3 cellular contexts compared by ENCODE assay signal in the genomic region with DNA sequence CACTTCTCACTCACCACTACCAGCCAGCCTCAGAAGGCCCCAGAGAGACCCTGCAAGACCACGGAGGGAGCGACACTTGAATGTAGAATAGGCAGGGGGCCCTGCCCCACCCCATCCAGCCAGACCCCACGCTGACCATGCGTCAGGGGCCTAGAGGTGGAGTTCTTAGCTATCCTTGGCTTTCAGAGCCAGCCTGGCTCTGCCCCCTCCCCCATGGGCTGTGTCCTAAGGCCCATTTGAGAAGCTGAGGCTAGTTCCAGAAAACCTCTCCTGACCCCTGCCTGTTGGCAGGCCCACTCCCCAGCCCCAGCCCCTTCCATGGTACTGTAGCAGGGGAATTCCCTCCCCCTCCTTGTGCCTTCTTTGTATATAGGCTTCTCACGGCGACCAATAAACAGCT.
TF ChIP-seq lines count a peak whose summit lies in the region.

No MANE protein-coding gene starts in this region.

TF ChIP-seq in SK-N-SH, 30 proteins besides CTCF, POLR2A, EP300 and RAD21:
- no peak for TF ChIP-seq FOXM1 (IDR thresholded peaks at IDR 0.05; ENCODE audit: low read depth)
- TF ChIP-seq FOSL2 (IDR thresholded peaks at IDR 0.05; ENCODE audit: borderline replicate concordance, low read depth) = no peak
- TF ChIP-seq GATA2 (CRISPR knock-in tag; IDR thresholded peaks at IDR 0.05) = no peak
- no peak for TF ChIP-seq NFIC (IDR thresholded peaks at IDR 0.05; ENCODE audit: borderline replicate concordance)
- no peak for TF ChIP-seq SMC3 (IDR thresholded peaks at IDR 0.05; ENCODE audit: low read depth, low read length)
- TF ChIP-seq TEAD4 (IDR thresholded peaks at IDR 0.05; ENCODE audit: borderline replicate concordance, insufficient read depth) = no peak
- TF ChIP-seq RFX5 (IDR thresholded peaks at IDR 0.05; ENCODE audit: low read length) = no peak
- no peak for TF ChIP-seq NRF1 (IDR thresholded peaks at IDR 0.05; ENCODE audit: low read depth, low read length)
- TF ChIP-seq POLR2AphosphoS5 (IDR thresholded peaks at IDR 0.05; ENCODE audit: low read depth, low read length) = peak; percentile 18; the same call in 1 of the 2 replicates

TF ChIP-seq in SK-N-SH treated with all-trans-retinoic acid at 6 μM for 48 hours, 23 proteins besides CTCF, POLR2A, EP300 and RAD21:
- TF ChIP-seq PPARA (CRISPR knock-in tag; IDR thresholded peaks at IDR 0.05; ENCODE audit: borderline replicate concordance) = no peak
- TF ChIP-seq ESRRG (CRISPR knock-in tag; IDR thresholded peaks at IDR 0.05) = no peak
- TF ChIP-seq, protein P1, sequence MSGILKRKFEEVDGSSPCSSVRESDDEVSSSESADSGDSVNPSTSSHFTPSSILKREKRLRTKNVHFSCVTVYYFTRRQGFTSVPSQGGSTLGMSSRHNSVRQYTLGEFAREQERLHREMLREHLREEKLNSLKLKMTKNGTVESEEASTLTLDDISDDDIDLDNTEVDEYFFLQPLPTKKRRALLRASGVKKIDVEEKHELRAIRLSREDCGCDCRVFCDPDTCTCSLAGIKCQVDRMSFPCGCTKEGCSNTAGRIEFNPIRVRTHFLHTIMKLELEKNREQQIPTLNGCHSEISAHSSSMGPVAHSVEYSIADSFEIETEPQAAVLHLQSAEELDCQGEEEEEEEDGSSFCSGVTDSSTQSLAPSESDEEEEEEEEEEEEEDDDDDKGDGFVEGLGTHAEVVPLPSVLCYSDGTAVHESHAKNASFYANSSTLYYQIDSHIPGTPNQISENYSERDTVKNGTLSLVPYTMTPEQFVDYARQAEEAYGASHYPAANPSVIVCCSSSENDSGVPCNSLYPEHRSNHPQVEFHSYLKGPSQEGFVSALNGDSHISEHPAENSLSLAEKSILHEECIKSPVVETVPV (CRISPR knock-in tag; IDR thresholded peaks at IDR 0.05) = no peak
- no peak for TF ChIP-seq ZNF565 (CRISPR knock-in tag; conservative IDR thresholded peaks at IDR 0.05; ENCODE audit: low read depth)
- no peak for TF ChIP-seq ZNF8 (CRISPR knock-in tag; IDR thresholded peaks at IDR 0.05)
- TF ChIP-seq OSR1 (CRISPR knock-in tag; IDR thresholded peaks at IDR 0.05) = no peak
- no peak for TF ChIP-seq RARB (CRISPR knock-in tag; IDR thresholded peaks at IDR 0.05)
- no peak for TF ChIP-seq ARNTL (CRISPR knock-in tag; IDR thresholded peaks at IDR 0.05; ENCODE audit: borderline replicate concordance, low read depth)
- TF ChIP-seq, protein P2, sequence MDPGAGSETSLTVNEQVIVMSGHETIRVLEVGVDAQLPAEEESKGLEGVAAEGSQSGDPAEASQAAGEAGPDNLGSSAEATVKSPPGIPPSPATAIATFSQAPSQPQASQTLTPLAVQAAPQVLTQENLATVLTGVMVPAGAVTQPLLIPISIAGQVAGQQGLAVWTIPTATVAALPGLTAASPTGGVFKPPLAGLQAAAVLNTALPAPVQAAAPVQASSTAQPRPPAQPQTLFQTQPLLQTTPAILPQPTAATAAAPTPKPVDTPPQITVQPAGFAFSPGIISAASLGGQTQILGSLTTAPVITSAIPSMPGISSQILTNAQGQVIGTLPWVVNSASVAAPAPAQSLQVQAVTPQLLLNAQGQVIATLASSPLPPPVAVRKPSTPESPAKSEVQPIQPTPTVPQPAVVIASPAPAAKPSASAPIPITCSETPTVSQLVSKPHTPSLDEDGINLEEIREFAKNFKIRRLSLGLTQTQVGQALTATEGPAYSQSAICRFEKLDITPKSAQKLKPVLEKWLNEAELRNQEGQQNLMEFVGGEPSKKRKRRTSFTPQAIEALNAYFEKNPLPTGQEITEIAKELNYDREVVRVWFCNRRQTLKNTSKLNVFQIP (CRISPR knock-in tag; IDR thresholded peaks at IDR 0.05; ENCODE audit: borderline replicate concordance, low read depth) = no peak
- no peak for TF ChIP-seq ZFP3 (CRISPR knock-in tag; IDR thresholded peaks at IDR 0.05)
- TF ChIP-seq, protein P3, sequence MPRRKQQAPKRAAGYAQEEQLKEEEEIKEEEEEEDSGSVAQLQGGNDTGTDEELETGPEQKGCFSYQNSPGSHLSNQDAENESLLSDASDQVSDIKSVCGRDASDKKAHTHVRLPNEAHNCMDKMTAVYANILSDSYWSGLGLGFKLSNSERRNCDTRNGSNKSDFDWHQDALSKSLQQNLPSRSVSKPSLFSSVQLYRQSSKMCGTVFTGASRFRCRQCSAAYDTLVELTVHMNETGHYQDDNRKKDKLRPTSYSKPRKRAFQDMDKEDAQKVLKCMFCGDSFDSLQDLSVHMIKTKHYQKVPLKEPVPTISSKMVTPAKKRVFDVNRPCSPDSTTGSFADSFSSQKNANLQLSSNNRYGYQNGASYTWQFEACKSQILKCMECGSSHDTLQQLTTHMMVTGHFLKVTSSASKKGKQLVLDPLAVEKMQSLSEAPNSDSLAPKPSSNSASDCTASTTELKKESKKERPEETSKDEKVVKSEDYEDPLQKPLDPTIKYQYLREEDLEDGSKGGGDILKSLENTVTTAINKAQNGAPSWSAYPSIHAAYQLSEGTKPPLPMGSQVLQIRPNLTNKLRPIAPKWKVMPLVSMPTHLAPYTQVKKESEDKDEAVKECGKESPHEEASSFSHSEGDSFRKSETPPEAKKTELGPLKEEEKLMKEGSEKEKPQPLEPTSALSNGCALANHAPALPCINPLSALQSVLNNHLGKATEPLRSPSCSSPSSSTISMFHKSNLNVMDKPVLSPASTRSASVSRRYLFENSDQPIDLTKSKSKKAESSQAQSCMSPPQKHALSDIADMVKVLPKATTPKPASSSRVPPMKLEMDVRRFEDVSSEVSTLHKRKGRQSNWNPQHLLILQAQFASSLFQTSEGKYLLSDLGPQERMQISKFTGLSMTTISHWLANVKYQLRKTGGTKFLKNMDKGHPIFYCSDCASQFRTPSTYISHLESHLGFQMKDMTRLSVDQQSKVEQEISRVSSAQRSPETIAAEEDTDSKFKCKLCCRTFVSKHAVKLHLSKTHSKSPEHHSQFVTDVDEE (CRISPR knock-in tag; IDR thresholded peaks at IDR 0.05) = no peak
- TF ChIP-seq ZFP30 (CRISPR knock-in tag; IDR thresholded peaks at IDR 0.05) = no peak
- no peak for TF ChIP-seq ISL1 (CRISPR knock-in tag; IDR thresholded peaks at IDR 0.05)
- TF ChIP-seq BACH2 (CRISPR knock-in tag; IDR thresholded peaks at IDR 0.05; ENCODE audit: borderline replicate concordance) = no peak

TF ChIP-seq in endothelial cell of umbilical vein, 7 proteins besides CTCF, POLR2A, EP300 and RAD21:
- TF ChIP-seq EZH2 (IDR thresholded peaks at IDR 0.05; ENCODE audit: borderline replicate concordance, low read depth, low read length, severe bottlenecking) (no peak), MYC (IDR thresholded peaks at IDR 0.05; ENCODE audit: low read depth, low read length) (no peak), JUN (IDR thresholded peaks at IDR 0.05; ENCODE audit: borderline replicate concordance, insufficient read depth, insufficient read length, low read depth) (no peak), GATA2 (IDR thresholded peaks at IDR 0.05; ENCODE audit: insufficient read depth, insufficient read length, low read depth, low read length) (no peak), POLR2AphosphoS5 (IDR thresholded peaks at IDR 0.05; ENCODE audit: insufficient read depth, low read depth, low read length) (no peak), FOS (IDR thresholded peaks at IDR 0.05; ENCODE audit: borderline replicate concordance, insufficient read depth, low read length) (no peak)
- TF ChIP-seq, protein P4, sequence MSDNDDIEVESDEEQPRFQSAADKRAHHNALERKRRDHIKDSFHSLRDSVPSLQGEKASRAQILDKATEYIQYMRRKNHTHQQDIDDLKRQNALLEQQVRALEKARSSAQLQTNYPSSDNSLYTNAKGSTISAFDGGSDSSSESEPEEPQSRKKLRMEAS (IDR thresholded peaks at IDR 0.05; ENCODE audit: insufficient read depth, insufficient read length) = no peak
